Comparison of ENCODE assay signal across 25 cellular contexts in genomic region chr17:61485067-61485775, GRCh38. TPM values are rescaled to one million over a fixed set of nuclear protein-coding genes. Genes with fewer than 3 reads are reported as not detected.
"Had no signal": no experiment of that assay in that cellular context is flagged by ENCODE, and none has a peak within 500 bp of the region (broad histone marks: within the 10 kb centered on the region; RNA-seq: fewer than 3 reads in every experiment).

No MANE protein-coding gene starts in this region.

- H3K27me3 ChIP-seq: brain microvascular endothelial cell, foreskin keratinocyte, transverse colon had no signal

- H3K4me3 ChIP-seq: dorsolateral prefrontal cortex, esophagus squamous epithelium, heart right ventricle, spleen, transverse colon had no signal

- H3K27ac ChIP-seq: brain microvascular endothelial cell, dorsolateral prefrontal cortex, esophagus squamous epithelium, foreskin keratinocyte, heart right ventricle, spleen, transverse colon had no signal

- ATAC-seq: foreskin keratinocyte; heart right ventricle; left ventricle myocardium superior; sciatic nerve; stimulated activated naive B cell treated with anti-CD40 and anti-IgM and Interleukin-4, amounts not matched to agents 10 μg/mL and 1 μg/mL and 100 μg/mL, for 72 hours; T-helper 17 cell had no signal

- H3K36me3 ChIP-seq: brain microvascular endothelial cell, esophagus squamous epithelium, heart right ventricle, spleen, transverse colon had no signal

- DNase-seq: activated CD4-positive, alpha-beta T cell treated with anti-CD3 and anti-CD28 coated beads, Interleukin-2, amount 10 ng/mL, durations not matched to agents 7 days and 5 days; activated CD4-positive, CD25-positive, alpha-beta regulatory T cell; activated effector memory CD4-positive, alpha-beta T cell treated with anti-CD3 and anti-CD28 coated beads, Interleukin-2, amount 50 U/mL, for 16 hours; activated T-cell treated with anti-CD3 and anti-CD28 coated beads, Interleukin-2, amount 50 U/mL, for 1 hour; amygdala; brain microvascular endothelial cell; dorsolateral prefrontal cortex; esophagus squamous epithelium; foreskin keratinocyte; heart right ventricle; left ventricle myocardium superior; mesendoderm; spleen; stimulated activated CD4-positive, alpha-beta T cell treated with anti-CD3 and anti-CD28 coated beads, Interleukin-1b, Interleukin-23, amount 100 ng/mL, for 48 hours; stimulated activated naive B cell treated with anti-CD40 and anti-IgM and Interleukin-4, amounts not matched to agents 10 μg/mL and 1 μg/mL and 100 μg/mL, for 72 hours; substantia nigra; T-helper 17 cell; transverse colon had no signal

- H3K4me1 ChIP-seq: foreskin keratinocyte, heart right ventricle had no signal

- H3K9me3 ChIP-seq: esophagus squamous epithelium, heart right ventricle, spleen, transverse colon had no signal

- FAIRE-seq: kidney, TTC549 had no signal

RNA-seq across cellular contexts. Expression of gene TBX4, which starts 33.0 kb away (rescaled TPM):
- total RNA-seq: activated CD4-positive, alpha-beta T cell treated with anti-CD3 and anti-CD28 coated beads, Interleukin-2, amount 10 ng/mL, durations not matched to agents 7 days and 5 days; activated CD8-positive, alpha-beta memory T cell treated with anti-CD3 and anti-CD28 coated beads for 36 hours; esophagus squamous epithelium; foreskin keratinocyte; heart right ventricle; kidney; left ventricle myocardium superior; neural crest cell; osteocyte; pulmonary artery endothelial cell; sciatic nerve; spleen; T-helper 17 cell had no signal
- polyA plus RNA-seq: spleen had no signal
